Comparison of ENCODE assay signal across 8 cellular contexts in genomic region chr14:68506645-68507405, GRCh38.
DNase-seq lines count a peak whose midpoint lies in the region; ATAC-seq and TF ChIP-seq lines count a peak whose summit lies in the region.

No MANE protein-coding gene starts in this region.

- DNase-seq in MM.1S (peak; percentile 49), endodermal cell (peak; percentile 16), coronary artery (ENCODE audit: low spot score) (no peak), SW480 (ENCODE audit: low spot score) (no peak)
- DNase-seq in stimulated activated naive CD4-positive, alpha-beta T cell treated with Interleukin-2 at 50 U/mL for 16 hours (lab: John Stamatoyannopoulos, UW), result peak; percentile 20
- DNase-seq in effector CD4-positive, alpha-beta T cell, result no peak

- peak; percentile 58 for ATAC-seq in GM21528 (IDR thresholded peaks at IDR 0.05; ENCODE audit: low FRiP score, unreplicated experiment)

- no peaks in the 10 kb centered on the region for H3K9me3 Mint-ChIP-seq in endodermal cell

- H3K9me2 ChIP-seq in DOHH2 (replicated peaks; ENCODE audit: control insufficient read depth, low read length) (no peaks in the 10 kb centered on the region), MM.1S (replicated peaks; ENCODE audit: insufficient read depth, low read length) (no peaks in the 10 kb centered on the region)

- H3K9me3 ChIP-seq in DOHH2 (ENCODE audit: control insufficient read depth, insufficient read depth, low read length) (no peaks in the 10 kb centered on the region), MM.1S (replicated peaks; ENCODE audit: insufficient read depth, low read length) (no peaks in the 10 kb centered on the region), endodermal cell (ENCODE audit: control insufficient read depth, low read length) (no peaks in the 10 kb centered on the region)

- H3K36me3 Mint-ChIP-seq in endodermal cell (ENCODE audit: low read depth), result no peaks in the 10 kb centered on the region

- peak overlapping the region; percentile 24; the same call in 1 of the 2 replicates for H3K27ac ChIP-seq in DOHH2 (ENCODE audit: low read depth, low read length)
- peak overlapping the region; percentile 13; the same call in 1 of the 2 replicates for H3K27ac ChIP-seq in MM.1S (ENCODE audit: low read length)
- H3K27ac ChIP-seq in endodermal cell (ENCODE audit: low read depth, low read length), result peak overlapping the region; percentile 76
- H3K27ac ChIP-seq in coronary artery, result peak overlapping the region in 1 of 2 donors; percentile 23

- H3K4me1 Mint-ChIP-seq in endodermal cell, result peaks cover 40% of the 10 kb centered on the region

- H3F3A ChIP-seq in DOHH2 (ENCODE audit: control insufficient read depth, insufficient read depth) (no peaks in the 10 kb centered on the region; the same call in 1 of the 2 replicates), MM.1S (ENCODE audit: insufficient read depth, low read length) (no peaks in the 10 kb centered on the region)

- H3K36me3 ChIP-seq in DOHH2 (ENCODE audit: control insufficient read depth, low read length) (no peaks in the 10 kb centered on the region), MM.1S (replicated peaks; ENCODE audit: insufficient read depth, low read length) (no peaks in the 10 kb centered on the region), endodermal cell (ENCODE audit: control insufficient read depth, insufficient read depth, low read length) (no peaks in the 10 kb centered on the region)

- peaks cover 3% of the 10 kb centered on the region for H3K27me3 Mint-ChIP-seq in endodermal cell (ENCODE audit: insufficient read depth)

- H4K20me1 ChIP-seq in DOHH2 (ENCODE audit: control insufficient read depth, insufficient read depth, low read depth, low read length), result no peaks in the 10 kb centered on the region
- H4K20me1 ChIP-seq in MM.1S (ENCODE audit: insufficient read depth, low read length), result no peaks in the 10 kb centered on the region

- H3K9ac ChIP-seq in MM.1S (ENCODE audit: low read length) (no peak overlapping the region), endodermal cell (ENCODE audit: extremely low read depth, low read length, poor library complexity, severe bottlenecking) (no peak overlapping the region)

- 90 to 91% methylated on average over 7 to 10 of the region's 11 CpGs for WGBS in endodermal cell (ENCODE audit: insufficient coverage in 1 of 2, insufficient read length in 1 of 2), 2 experiments

- peaks cover 43% of the 10 kb centered on the region for H3K4me1 ChIP-seq in DOHH2 (ENCODE audit: control insufficient read depth, low read length)
- H3K4me1 ChIP-seq in MM.1S (ENCODE audit: low read length), result 0 out of 2 replicates have a peak, but pooled peaks cover 7% of the 10 kb centered on the region
- H3K4me1 ChIP-seq in endodermal cell (ENCODE audit: control insufficient read depth, insufficient read depth, low read length), result no peaks in the 10 kb centered on the region

- H3K4me3 ChIP-seq in DOHH2 (ENCODE audit: low read length) (peak overlapping the region; percentile 11; the same call in 1 of the 2 replicates), MM.1S (ENCODE audit: low read length) (no peak overlapping the region), endodermal cell (ENCODE audit: low read length) (no peak overlapping the region), coronary artery (no peak overlapping the region)

- H3K4me3 Mint-ChIP-seq in endodermal cell, result no peak overlapping the region

- no peak overlapping the region for H3K27ac Mint-ChIP-seq in endodermal cell

- H3K4me2 ChIP-seq in DOHH2 (ENCODE audit: low read length), result peak overlapping the region; percentile 48
- no peak overlapping the region for H3K4me2 ChIP-seq in MM.1S (ENCODE audit: low read depth, low read length)

- no peak overlapping the region for H2AFZ ChIP-seq in MM.1S (ENCODE audit: low read length)

- no peaks in the 10 kb centered on the region for H3K27me3 ChIP-seq in DOHH2 (ENCODE audit: control insufficient read depth, low read length)
- H3K27me3 ChIP-seq in MM.1S (replicated peaks; ENCODE audit: insufficient read depth, low read length), result no peaks in the 10 kb centered on the region
- no peaks in the 10 kb centered on the region for H3K27me3 ChIP-seq in endodermal cell (ENCODE audit: control insufficient read depth, insufficient read depth, low read length, poor library complexity, severe bottlenecking)

- TF ChIP-seq CTCF in DOHH2 (IDR thresholded peaks at IDR 0.05; ENCODE audit: low read depth, low read length, poor library complexity, severe bottlenecking), result no peak
- no peak for TF ChIP-seq CTCF in MM.1S (IDR thresholded peaks at IDR 0.05; ENCODE audit: low read length)
- TF ChIP-seq CTCF in endodermal cell (conservative IDR thresholded peaks at IDR 0.05), result no peak
- TF ChIP-seq CTCF in coronary artery (IDR thresholded peaks at IDR 0.05), result no peak

- no peaks in the 10 kb centered on the region for H3K79me2 ChIP-seq in DOHH2 (ENCODE audit: control insufficient read depth, low read length)
- no peaks in the 10 kb centered on the region for H3K79me2 ChIP-seq in MM.1S (ENCODE audit: low read length)

Comparison
In these comparisons a context has a peak if more than half of its experiments do, and no peak if none do; other contexts are left out.
1. DNase-seq: peak in MM.1S (single experiment), endodermal cell (single experiment) and stimulated activated naive CD4-positive, alpha-beta T cell treated with Interleukin-2 at 50 U/mL for 16 hours (single experiment); none in coronary artery (single experiment), effector CD4-positive, alpha-beta T cell (single experiment) and SW480 (single experiment).